Comparison of ENCODE assay signal across 1 cellular context in genomic region chr19:20233105-20233504, GRCh38.
TF ChIP-seq lines count a peak whose summit lies in the region.

No MANE protein-coding gene starts in this region.

TF ChIP-seq in K562, 482 proteins besides CTCF, POLR2A, EP300 and RAD21 (continues in another document):
- TF ChIP-seq MGA (IDR thresholded peaks at IDR 0.05) (peak; percentile 56), TAF15 (IDR thresholded peaks at IDR 0.05; ENCODE audit: low read depth, low read length) (no peak), MAFK (IDR thresholded peaks at IDR 0.05; ENCODE audit: low read length) (no peak), NRF1 (conservative IDR thresholded peaks at IDR 0.05 in 1 of 2, IDR thresholded peaks at IDR 0.05 in 1 of 2) (no peak), CBFB (CRISPR knock-in tag; IDR thresholded peaks at IDR 0.05) (no peak), ETV6 (IDR thresholded peaks at IDR 0.05; ENCODE audit: borderline replicate concordance in 1 of 2, low read depth in 2 of 2, low read length in 1 of 2) (no peak), ETV6 (CRISPR knock-in tag; IDR thresholded peaks at IDR 0.05; ENCODE audit: borderline replicate concordance) (no peak), HINFP (tag; conservative IDR thresholded peaks at IDR 0.05; ENCODE audit: low read depth) (no peak), CBX1 (IDR thresholded peaks at IDR 0.05; ENCODE audit: low read depth) (no peak), MTA2 (IDR thresholded peaks at IDR 0.05; ENCODE audit: low read depth) (peak; percentile 28; the same call in 1 of the 2 replicates), SIN3B (IDR thresholded peaks at IDR 0.05; ENCODE audit: low read depth) (no peak), POLR2G (IDR thresholded peaks at IDR 0.05; ENCODE audit: low read depth, low read length) (no peak), SMAD4 (CRISPR knock-in tag; conservative IDR thresholded peaks at IDR 0.05) (0 out of 2 replicates have a peak, but pooled peaks have one; percentile 45), SLC30A9 (CRISPR knock-in tag; IDR thresholded peaks at IDR 0.05) (no peak), BCLAF1 (IDR thresholded peaks at IDR 0.05; ENCODE audit: borderline replicate concordance in 1 of 2, control insufficient read depth in 1 of 2, low read depth in 2 of 2, low read length in 1 of 2) (no peak), THAP7 (CRISPR knock-in tag; IDR thresholded peaks at IDR 0.05) (no peak), ZFP36 (IDR thresholded peaks at IDR 0.05; ENCODE audit: low read depth, low read length, partially characterized antibody) (no peak), NFE2L1 (tag; IDR thresholded peaks at IDR 0.05; ENCODE audit: borderline replicate concordance, low read depth) (no peak), COPS2 (conservative IDR thresholded peaks at IDR 0.05) (no peak), LCOR (CRISPR knock-in tag; IDR thresholded peaks at IDR 0.05) (no peak), ETV1 (tag; conservative IDR thresholded peaks at IDR 0.05; ENCODE audit: low read depth) (no peak), HMGXB4 (CRISPR knock-in tag; IDR thresholded peaks at IDR 0.05) (no peak), FOXA3 (CRISPR knock-in tag; conservative IDR thresholded peaks at IDR 0.05 in 1 of 2, IDR thresholded peaks at IDR 0.05 in 1 of 2) (peak; percentile 87 to 93), MEF2A (IDR thresholded peaks at IDR 0.05; ENCODE audit: control insufficient read depth, low read depth, low read length) (no peak), TARDBP (IDR thresholded peaks at IDR 0.05) (no peak), JUN (IDR thresholded peaks at IDR 0.05; ENCODE audit: borderline replicate concordance, low read depth, low read length) (no peak), JUN (CRISPR knock-in tag; IDR thresholded peaks at IDR 0.05; ENCODE audit: borderline replicate concordance) (no peak), HDAC6 (IDR thresholded peaks at IDR 0.05; ENCODE audit: low read depth, low read length) (no peak), ZFP30 (CRISPR knock-in tag; IDR thresholded peaks at IDR 0.05; ENCODE audit: borderline replicate concordance) (no peak), BHLHE40 (IDR thresholded peaks at IDR 0.05; ENCODE audit: low read length) (peak; percentile 57; the same call in 1 of the 2 replicates), KDM5B (IDR thresholded peaks at IDR 0.05; ENCODE audit: insufficient replicate concordance, low read depth, low read length) (no peak), CHD2 (IDR thresholded peaks at IDR 0.05; ENCODE audit: low read depth, low read length) (no peak), MAFG (tag; conservative IDR thresholded peaks at IDR 0.05) (no peak), FOXA1 (IDR thresholded peaks at IDR 0.05; ENCODE audit: borderline replicate concordance) (peak; percentile 34; the same call in 1 of the 2 replicates), CBFA2T3 (IDR thresholded peaks at IDR 0.05) (peak; percentile 75), EGR1 (conservative IDR thresholded peaks at IDR 0.05) (no peak), DDX20 (tag; IDR thresholded peaks at IDR 0.05; ENCODE audit: low read depth) (no peak), ZNF398 (CRISPR knock-in tag; IDR thresholded peaks at IDR 0.05) (no peak), E4F1 (CRISPR knock-in tag; IDR thresholded peaks at IDR 0.05; ENCODE audit: borderline replicate concordance) (no peak), CHCHD3 (CRISPR knock-in tag; IDR thresholded peaks at IDR 0.05) (no peak), RBM17 (IDR thresholded peaks at IDR 0.05; ENCODE audit: borderline replicate concordance, low read depth, low read length) (no peak)
